ENCODE assay signal across 20 cellular contexts in the genomic region with DNA sequence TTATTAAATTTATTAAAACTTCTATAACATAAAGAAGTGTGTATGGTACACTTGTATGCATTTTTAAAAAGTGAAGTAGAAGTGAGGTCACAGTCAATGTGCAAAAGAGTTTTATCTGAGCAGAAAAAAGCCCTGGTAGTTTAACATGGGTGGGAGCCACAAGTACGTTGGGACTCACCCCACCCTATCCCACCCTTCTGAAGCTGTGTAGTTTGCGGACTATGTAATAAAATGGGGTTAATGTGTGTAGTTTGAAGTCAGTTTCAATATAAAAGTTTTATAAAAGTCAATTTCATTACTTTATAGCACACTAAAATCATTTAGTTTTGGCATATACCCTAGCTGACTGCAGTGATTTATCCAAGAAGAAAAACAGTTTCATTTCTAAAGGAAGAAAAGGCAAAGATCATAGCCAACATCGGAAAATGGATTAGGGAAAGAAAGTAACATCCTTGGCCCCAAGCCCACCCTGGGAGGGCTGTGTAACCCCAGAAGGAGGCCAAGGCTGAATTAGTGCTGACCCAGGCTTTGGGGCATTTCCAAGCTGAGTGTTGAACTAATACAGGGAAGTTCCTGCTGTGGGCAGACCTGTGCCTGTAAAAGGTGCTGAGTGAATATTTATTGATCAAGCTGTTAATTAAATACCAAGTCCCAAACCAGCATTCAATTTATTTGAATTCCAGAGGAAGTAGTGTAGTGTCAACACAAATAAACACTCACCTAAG.
"Had no signal": no experiment of that assay in that cellular context is flagged by ENCODE, and none has a peak within 500 bp of the region (broad histone marks: within the 10 kb centered on the region; RNA-seq: fewer than 3 reads in every experiment).

No MANE protein-coding gene starts in this region.

- ATAC-seq: activated CD8-positive, alpha-beta T cell treated with anti-CD3 and anti-CD28 coated beads, Interleukin-2, amount 10 ng/mL, durations not matched to agents 7 days and 5 days; activated T-helper 17 cell treated with anti-CD3 and anti-CD28 coated beads, Interleukin-2, amount 50 U/mL, for 72 hours; left ventricle myocardium superior; upper lobe of right lung had no signal

- DNase-seq: activated CD4-positive, alpha-beta T cell treated with anti-CD3 and anti-CD28 coated beads for 1 hour; activated CD4-positive, alpha-beta T cell treated with anti-CD3 and anti-CD28 coated beads, Interleukin-2, amount 50 U/mL, for 1 hour; activated CD8-positive, alpha-beta T cell treated with anti-CD3 and anti-CD28 coated beads, Interleukin-2, amount 10 ng/mL, durations not matched to agents 7 days and 5 days; activated naive CD4-positive, alpha-beta T cell; activated naive CD8-positive, alpha-beta T cell treated with anti-CD3 and anti-CD28 coated beads for 36 hours; activated T-cell treated with anti-CD3 and anti-CD28 coated beads, Interleukin-2, amount 50 U/mL, for 1 hour; amniotic stem cell; foreskin fibroblast; immature natural killer cell; left ventricle myocardium superior; midbrain; nephron progenitor cell; nucleus accumbens; sigmoid colon; stimulated activated CD4-positive, alpha-beta T cell treated with anti-CD3 and anti-CD28 coated beads, Interleukin-2, amount 100 ng/mL, for 48 hours; stimulated activated CD8-positive, alpha-beta memory T cell treated with anti-CD3 and anti-CD28 coated beads, Interleukin-4, amount 100 ng/mL, for 48 hours; stimulated activated naive CD4-positive, alpha-beta T cell; T-helper 1 cell; upper lobe of right lung had no signal

- H3K36me3 ChIP-seq: sigmoid colon, upper lobe of right lung had no signal

- H3K4me1 ChIP-seq: sigmoid colon, upper lobe of right lung had no signal

- H3K27ac ChIP-seq: upper lobe of right lung had no signal

- H3K27me3 ChIP-seq: upper lobe of right lung had no signal

- H3K4me3 ChIP-seq: sigmoid colon, upper lobe of right lung had no signal

- H3K9me3 ChIP-seq: sigmoid colon, upper lobe of right lung had no signal
